Comparison of ENCODE assay signal across 7 cellular contexts in the genomic region with DNA sequence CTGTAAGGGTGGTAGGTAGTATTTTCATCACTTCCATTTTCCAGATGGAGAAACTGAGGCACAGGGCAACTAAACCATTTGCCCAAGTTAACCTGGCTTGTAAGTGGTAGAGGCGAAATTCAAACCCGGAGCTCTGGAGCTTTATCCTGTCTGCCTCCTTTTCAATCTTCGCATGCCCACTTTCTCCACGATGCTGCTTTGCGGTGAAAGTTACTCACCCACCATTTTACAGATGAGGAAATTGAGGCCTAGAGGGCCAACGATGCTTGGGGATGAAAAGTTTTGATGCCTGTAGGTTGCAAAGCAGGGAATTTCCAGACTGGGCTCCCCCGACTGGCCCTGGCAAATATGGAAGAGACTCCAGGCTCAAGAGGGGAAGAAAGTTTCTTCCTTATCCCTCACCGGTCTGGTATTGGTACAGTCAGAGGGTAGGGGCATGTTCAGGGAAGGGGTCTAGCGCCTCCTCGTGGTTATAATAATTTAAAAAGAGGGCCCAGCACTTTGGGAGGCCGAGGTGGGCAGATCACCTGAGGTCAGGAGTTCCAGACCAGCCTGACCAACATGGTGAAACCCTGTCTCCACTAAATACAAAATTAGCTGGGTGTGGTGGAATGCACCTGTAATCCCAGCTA. TPM values are rescaled to one million over a fixed set of nuclear protein-coding genes. Genes with fewer than 3 reads are reported as not detected.
A peak's percentile ranks its signal among the peaks of the same experiment; 100 is the strongest.
DNase-seq lines count a peak whose midpoint lies in the region; ATAC-seq and TF ChIP-seq lines count a peak whose summit lies in the region.

No MANE protein-coding gene starts in this region.

- no peaks in the 10 kb centered on the region for H3K27me3 Mint-ChIP-seq in natural killer cell (ENCODE audit: low read depth in 2 of 2)

- H2AFZ ChIP-seq in KMS-11 (ENCODE audit: low read depth) = no peak overlapping the region

- in situ Hi-C loops in G401 (cut with HindIII; ENCODE audit: low sequenced_read_pairs) = no loop called here

- ATAC-seq in body of pancreas (no peak), natural killer cell (no peak), GM21515 (IDR thresholded peaks at IDR 0.05; ENCODE audit: unreplicated experiment) (no peak)

- H3K27ac Mint-ChIP-seq in natural killer cell = peak overlapping the region; percentile 85 to 96

- H3K36me3 Mint-ChIP-seq in natural killer cell = no peaks in the 10 kb centered on the region

- H3K36me3 ChIP-seq in KMS-11 (ENCODE audit: insufficient read depth) = no peaks in the 10 kb centered on the region
- H3K36me3 ChIP-seq in body of pancreas (replicated peaks in 1 of 2; ENCODE audit: insufficient read depth in 1 of 2, low read depth in 2 of 2) = no peaks in the 10 kb centered on the region

- H3K4me1 ChIP-seq in KMS-11 (ENCODE audit: low read depth, poor library complexity, severe bottlenecking) = peaks cover 25% of the 10 kb centered on the region
- H3K4me1 ChIP-seq in body of pancreas = peaks cover 39% of the 10 kb centered on the region

- H3K4me3 ChIP-seq in KMS-11 (IDR thresholded peaks at IDR 0.05; ENCODE audit: insufficient read depth, low read depth, low read length) = no peak overlapping the region
- no peak overlapping the region for H3K4me3 ChIP-seq in body of pancreas

- H3K27ac ChIP-seq in KMS-11 (no peak overlapping the region), body of pancreas (no peak overlapping the region)

- no peak overlapping the region for H3K9ac ChIP-seq in KMS-11

- TF ChIP-seq CTCF in KMS-11 (conservative IDR thresholded peaks at IDR 0.05; ENCODE audit: low read depth, low read length) (peak; percentile 35; the same call in 1 of the 2 replicates), body of pancreas (IDR thresholded peaks at IDR 0.05) (peak; percentile 13 to 54 (median 33)), natural killer cell (IDR thresholded peaks at IDR 0.05) (no peak)

- DNase-seq in G401 (ENCODE audit: low spot score) = peak; percentile 18
- peak in 1 of 4 donors; percentile 26 for DNase-seq in body of pancreas
- DNase-seq in natural killer cell = no peak
- no peak for DNase-seq in NCI-H2227 (lab: John Stamatoyannopoulos, UW; ENCODE audit: unreplicated experiment)
- no peak for DNase-seq in NCI-H510A (lab: John Stamatoyannopoulos, UW)

- H3K27me3 ChIP-seq in KMS-11 (ENCODE audit: insufficient read depth, low read depth) = no peaks in the 10 kb centered on the region
- H3K27me3 ChIP-seq in body of pancreas = no peaks in the 10 kb centered on the region

- no peak overlapping the region for H3K4me2 ChIP-seq in KMS-11

- 49 to 56% methylated on average over 11 of the region's 11 CpGs for WGBS in body of pancreas, 2 donors

- H3K4me3 Mint-ChIP-seq in natural killer cell = peak overlapping the region; percentile 49

- H3K79me2 ChIP-seq in KMS-11 (ENCODE audit: insufficient read depth, low read depth) = peaks cover 32% of the 10 kb centered on the region; the same call in 1 of the 2 replicates

- no peaks in the 10 kb centered on the region for H4K20me1 ChIP-seq in KMS-11 (ENCODE audit: insufficient read depth)

- peaks cover 0 to 3% of the 10 kb centered on the region in 2 donors for H3K9me3 Mint-ChIP-seq in natural killer cell

- no peaks in the 10 kb centered on the region for H3K9me3 ChIP-seq in body of pancreas

- H3K4me1 Mint-ChIP-seq in natural killer cell = peaks cover 34 to 54% of the 10 kb centered on the region in 2 donors

- no peak for TF ChIP-seq POLR2A in body of pancreas (IDR thresholded peaks at IDR 0.05)

- intact Hi-C loops in body of pancreas (cut with DNase I) (no loop called here), natural killer cell (cut with micrococcal nuclease) (no loop called here)

RNA-seq across cellular contexts. Expression of a gene that starts 1.9 kb away (rescaled TPM):
- 12.2 and 16.1 TPM in 2 replicates for total RNA-seq in G401 (2014; rRNA removed; shearing (Covaris generic))
- total RNA-seq in body of pancreas = 10 to 100 TPM; 18.4 to 60.0 TPM
- total RNA-seq in natural killer cell = 10 to 100 TPM; 14.6 to 20.1 (median 15.3) TPM

RNA-seq across cellular contexts. Expression of a gene that starts 3.4 kb away (rescaled TPM):
- total RNA-seq in G401 (2014; rRNA removed; shearing (Covaris generic)) = not detected in 2 replicates
- total RNA-seq in body of pancreas (1 to 10 TPM; 1.3 to 5.6 TPM), natural killer cell (100 to 1,000 TPM; 141 to 167 (median 164) TPM)

RNA-seq across cellular contexts. Expression of a gene that starts 29.6 kb away (rescaled TPM):
- 74.8 and 108 TPM in 2 replicates for total RNA-seq in G401 (2014; rRNA removed; shearing (Covaris generic))
- total RNA-seq in body of pancreas (10 to 100 TPM; 23.1 to 31.9 TPM), natural killer cell (1 to 10 TPM; 1.0 to 5.2 (median 3.3) TPM)

RNA-seq across cellular contexts. Expression of a gene that starts 31.7 kb away (rescaled TPM):
- total RNA-seq in G401 (2014; rRNA removed; shearing (Covaris generic)) = 27.5 and 34.7 TPM in 2 replicates
- 10 to 100 TPM; 68.2 to 75.8 TPM for total RNA-seq in body of pancreas
- total RNA-seq in natural killer cell = 10 to 100 TPM; 66.1 to 78.0 (median 76.9) TPM

RNA-seq across cellular contexts. Expression of a gene that starts 48.7 kb away (rescaled TPM):
- total RNA-seq in G401 (2014; rRNA removed; shearing (Covaris generic)) = 2.1 and 2.3 TPM in 2 replicates
- total RNA-seq in body of pancreas = 100 to 1,000 TPM; 320 to 382 TPM
- 1 to 10 TPM in 1 of 3 donors, under 1 TPM in 1, not detected in 1; 0.38 to 5.5 TPM for total RNA-seq in natural killer cell

Comparison
In these comparisons a context has a peak if more than half of its experiments do, and no peak if none do; other contexts are left out.
1. RNA of a gene that starts 3.4 kb away (total RNA-seq): 141 to 167 TPM in natural killer cell; 1.3 to 5.6 TPM in body of pancreas and not detected in G401; every median in the first group is over 10 times any median in the second.